ENCODE assay signal across 25 cellular contexts in genomic region chr18:8448091-8448490, GRCh38.
"Had no signal": no experiment of that assay in that cellular context is flagged by ENCODE, and none has a peak within 500 bp of the region (broad histone marks: within the 10 kb centered on the region; RNA-seq: fewer than 3 reads in every experiment).

No MANE protein-coding gene starts in this region.

- ATAC-seq: esophagus mucosa, lower lobe of right lung, natural killer cell, right lobe of liver had no signal

- H3K27ac ChIP-seq: colonic mucosa, dorsolateral prefrontal cortex, lower lobe of right lung, neural progenitor cell, right lobe of liver, tibial nerve had no signal

- DNase-seq: activated CD4-positive, alpha-beta memory T cell treated with anti-CD3 and anti-CD28 coated beads, Interleukin-2, amount 10 ng/mL, durations not matched to agents 7 days and 5 days; activated CD4-positive, alpha-beta T cell treated with anti-CD3 and anti-CD28 coated beads, Interleukin-2, amount 10 ng/mL, durations not matched to agents 7 days and 5 days; activated CD4-positive, CD25-positive, alpha-beta regulatory T cell treated with anti-CD3 and anti-CD28 coated beads, Interleukin-2, amount 50 U/mL, for 72 hours; activated CD8-positive, alpha-beta memory T cell treated with anti-CD3 and anti-CD28 coated beads, Interleukin-2, amount 50 U/mL, for 48 hours; activated gamma-delta T cell; activated naive CD4-positive, alpha-beta T cell treated with anti-CD3 and anti-CD28 coated beads, Interleukin-2, amount 10 ng/mL, durations not matched to agents 7 days and 5 days; activated naive CD8-positive, alpha-beta T cell treated with anti-CD3 and anti-CD28 coated beads, Interleukin-2, amount 10 ng/mL, durations not matched to agents 7 days and 5 days; activated T-cell treated with anti-CD3 and anti-CD28 coated beads, Interleukin-2, amount 50 U/mL, for 24 hours; cerebellar nuclear complex; colonic mucosa; dorsolateral prefrontal cortex; effector memory CD4-positive, alpha-beta T cell; hippocampal formation; kidney; lower lobe of right lung; mesendoderm; natural killer cell; occipital lobe; right lobe of liver; stimulated activated CD4-positive, alpha-beta T cell treated with anti-CD3 and anti-CD28 coated beads, Interleukin-2, amount 100 ng/mL, for 48 hours; stimulated activated naive CD4-positive, alpha-beta T cell treated with Interleukin-2 at 50 U/mL for 16 hours; T-helper 2 cell had no signal

- H3K4me1 ChIP-seq: colonic mucosa, lower lobe of right lung, neural progenitor cell, right lobe of liver, tibial nerve had no signal

- H3K27me3 ChIP-seq: colonic mucosa, dorsolateral prefrontal cortex, neural progenitor cell, right lobe of liver, tibial nerve had no signal
